In genomic region chr5:55175781-55176175, GRCh38 we compare ENCODE assay signal across 10 cellular contexts. TPM values are rescaled to one million over a fixed set of nuclear protein-coding genes. Genes with fewer than 3 reads are reported as not detected.
DNase-seq lines count a peak whose midpoint lies in the region; ATAC-seq lines count a peak whose summit lies in the region.
"Had no signal": no experiment of that assay in that cellular context is flagged by ENCODE, and none has a peak within 500 bp of the region (broad histone marks: within the 10 kb centered on the region; RNA-seq: fewer than 3 reads in every experiment).

No MANE protein-coding gene starts in this region.

- H3K27me3 Mint-ChIP-seq in activated CD4-positive, alpha-beta memory T cell treated with anti-CD3 and anti-CD28 coated beads for 36 hours, result peaks cover 63% of the 10 kb centered on the region

- H3K27ac ChIP-seq in HUES6 (ENCODE audit: low read depth, low read length) (no peak overlapping the region), iPS DF 6.9 (ENCODE audit: low read length) (no peak overlapping the region), skeletal muscle tissue (ENCODE audit: low read depth, low read length) (no peak overlapping the region)
- H3K27ac ChIP-seq: SK-N-MC had no signal

- no peak overlapping the region for H3K9ac ChIP-seq in HUES6 (ENCODE audit: low read length)
- H3K9ac ChIP-seq in skeletal muscle tissue (ENCODE audit: low read depth in 1 of 3, low read length in 3 of 3), result no peak overlapping the region

- CTCF ChIA-PET in activated CD4-positive, alpha-beta memory T cell treated with anti-CD3 and anti-CD28 coated beads for 36 hours (lab: Charles Lee), result interaction anchor here (0.8 to 2.0 kb wide), 4 partner anchors 10 to 516 kb away, joined by 3 to 4 read pairs (median 3); no protein-coding TSS in a partner anchor

- no peaks in the 10 kb centered on the region for H3K9me3 Mint-ChIP-seq in activated CD4-positive, alpha-beta memory T cell treated with anti-CD3 and anti-CD28 coated beads for 36 hours

- H3K4me1 ChIP-seq in HUES6 (ENCODE audit: control insufficient read depth, insufficient read depth, low read length), result peaks cover 16% of the 10 kb centered on the region
- no peaks in the 10 kb centered on the region for H3K4me1 ChIP-seq in iPS DF 6.9 (ENCODE audit: control insufficient read depth, insufficient read depth, low read length)
- H3K4me1 ChIP-seq in skeletal muscle tissue (ENCODE audit: control insufficient read depth in 3 of 3, insufficient read depth in 3 of 3, low read length in 3 of 3), result peaks cover 20 to 25% (median 23%) of the 10 kb centered on the region in 3 donors

- POLR2A ChIA-PET in activated CD4-positive, alpha-beta memory T cell treated with anti-CD3 and anti-CD28 coated beads for 36 hours (lab: Charles Lee), result no interaction called here

- H3K36me3 ChIP-seq in HUES6 (ENCODE audit: control insufficient read depth, insufficient read depth, low read length) (no peaks in the 10 kb centered on the region), iPS DF 6.9 (ENCODE audit: control insufficient read depth, insufficient read depth, low read length) (no peaks in the 10 kb centered on the region), skeletal muscle tissue (ENCODE audit: control insufficient read depth in 3 of 3, insufficient read depth in 3 of 3, low read length in 3 of 3) (no peaks in the 10 kb centered on the region)

- H3K27me3 ChIP-seq in HUES6 (ENCODE audit: control insufficient read depth, insufficient read depth, low read length) (peaks cover 95% of the 10 kb centered on the region), iPS DF 6.9 (ENCODE audit: control insufficient read depth, insufficient read depth, low read length) (peaks cover 27% of the 10 kb centered on the region), skeletal muscle tissue (ENCODE audit: control insufficient read depth in 3 of 3, insufficient read depth in 3 of 3, low read length in 3 of 3) (peaks cover 25 to 52% (median 49%) of the 10 kb centered on the region in 3 donors)

- H3K9me3 ChIP-seq in HUES6 (ENCODE audit: control insufficient read depth, insufficient read depth, low read depth, low read length) (no peaks in the 10 kb centered on the region), iPS DF 6.9 (ENCODE audit: control insufficient read depth, insufficient read depth, low read length) (no peaks in the 10 kb centered on the region), skeletal muscle tissue (ENCODE audit: control insufficient read depth in 3 of 3, low read length in 3 of 3) (no peaks in the 10 kb centered on the region)

- DNase-seq in activated CD4-positive, alpha-beta memory T cell treated with anti-CD3 and anti-CD28 coated beads for 36 hours, result no peak
- DNase-seq in iPS DF 6.9 (ENCODE audit: low read depth, low spot score) (no peak), DMS 273 treated with DMSO at 0.1 percent for 48 hours (lab: John Stamatoyannopoulos, UW) (no peak), hepatic stellate cell (ENCODE audit: low spot score) (no peak)

- no peak for ATAC-seq in GM18511 (IDR thresholded peaks at IDR 0.05; ENCODE audit: unreplicated experiment)

- no CpG with 5 or more reads among the region's 7 CpGs for WGBS in iPS DF 6.9 (ENCODE audit: insufficient coverage, insufficient read length)

- no peaks in the 10 kb centered on the region for H3K36me3 Mint-ChIP-seq in activated CD4-positive, alpha-beta memory T cell treated with anti-CD3 and anti-CD28 coated beads for 36 hours

- no peak overlapping the region for H3K27ac Mint-ChIP-seq in activated CD4-positive, alpha-beta memory T cell treated with anti-CD3 and anti-CD28 coated beads for 36 hours

- H3K4me3 ChIP-seq in HUES6 (ENCODE audit: low read depth, low read length) (peak overlapping the region; percentile 61), iPS DF 6.9 (ENCODE audit: low read length) (peak overlapping the region; percentile 35; the same call in 1 of the 2 replicates), skeletal muscle tissue (ENCODE audit: low read length in 3 of 3) (peak overlapping the region in 2 of 3 donors; percentile 35 to 39)
- H3K4me3 ChIP-seq: SK-N-MC had no signal

- peak overlapping the region; percentile 50 for H3K4me3 Mint-ChIP-seq in activated CD4-positive, alpha-beta memory T cell treated with anti-CD3 and anti-CD28 coated beads for 36 hours

- H3K4me1 Mint-ChIP-seq in activated CD4-positive, alpha-beta memory T cell treated with anti-CD3 and anti-CD28 coated beads for 36 hours (ENCODE audit: low read depth), result peaks cover 38% of the 10 kb centered on the region

- intact Hi-C loops in activated CD4-positive, alpha-beta memory T cell treated with anti-CD3 and anti-CD28 coated beads for 36 hours (cut with micrococcal nuclease), result loop anchor here (10.0 kb wide), 1 partner anchor 749 kb away; no protein-coding TSS in a partner anchor

RNA-seq across cellular contexts. Expression of gene CDC20B, which starts 2.8 kb away (rescaled TPM):
- total RNA-seq in activated CD4-positive, alpha-beta memory T cell treated with anti-CD3 and anti-CD28 coated beads for 36 hours, result not detected
- not detected for total RNA-seq in skeletal muscle tissue
- total RNA-seq: H4, LHCN-M2 had no signal

RNA-seq across cellular contexts. Expression of gene GPX8, which starts 15.8 kb away (rescaled TPM):
- not detected for total RNA-seq in activated CD4-positive, alpha-beta memory T cell treated with anti-CD3 and anti-CD28 coated beads for 36 hours
- total RNA-seq in skeletal muscle tissue, result 23.5 TPM

RNA-seq across cellular contexts. Expression of gene MCIDAS, which starts 51.3 kb away (rescaled TPM):
- total RNA-seq in activated CD4-positive, alpha-beta memory T cell treated with anti-CD3 and anti-CD28 coated beads for 36 hours, result not detected
- not detected for total RNA-seq in skeletal muscle tissue

RNA-seq across cellular contexts. Expression of gene CCNO, which starts 57.6 kb away (rescaled TPM):
- not detected for total RNA-seq in activated CD4-positive, alpha-beta memory T cell treated with anti-CD3 and anti-CD28 coated beads for 36 hours
- total RNA-seq in skeletal muscle tissue, result not detected

Comparison
In these comparisons a context has a peak if more than half of its experiments do, and no peak if none do; other contexts are left out.
1. RNA of gene GPX8, which starts 15.8 kb away (total RNA-seq): 23.5 TPM in skeletal muscle tissue (single experiment); not detected in activated CD4-positive, alpha-beta memory T cell treated with anti-CD3 and anti-CD28 coated beads for 36 hours; every median in the first group is over 10 times any median in the second.
2. Peak in every context shown above with its lines, with median percentiles within 50 percentile points of each other: H3K4me3 ChIP-seq.